9 cellular contexts compared by ENCODE assay signal in genomic region chr17:4790705-4791088, GRCh38. TPM values are rescaled to one million over a fixed set of nuclear protein-coding genes. Genes with fewer than 3 reads are reported as not detected.
DNase-seq lines count a peak whose midpoint lies in the region; ATAC-seq and TF ChIP-seq lines count a peak whose summit lies in the region.
"Had no signal": no experiment of that assay in that cellular context is flagged by ENCODE, and none has a peak within 500 bp of the region (broad histone marks: within the 10 kb centered on the region; RNA-seq: fewer than 3 reads in every experiment).

No MANE protein-coding gene starts in this region.

- intact Hi-C loops in gastrocnemius medialis (cut with DNase I; ENCODE audit: low total_unique reads) = loop anchor here (1.0 to 10.0 kb wide), 4 partner anchors 17 to 216 kb away; partner anchors contain the start of genes MED11, MINK1 and PLD2

- no peak for ATAC-seq in gastrocnemius medialis
- ATAC-seq in GM21717 (IDR thresholded peaks at IDR 0.05; ENCODE audit: unreplicated experiment) = no peak

- H3K4me3 ChIP-seq in GM12864 (ENCODE audit: low read depth, low read length) = peak overlapping the region; percentile 68
- H3K4me3 ChIP-seq in fibroblast of the aortic adventitia (ENCODE audit: low read depth, low read length) = peak overlapping the region; percentile 75
- H3K4me3 ChIP-seq in gastrocnemius medialis = peak overlapping the region; percentile 63 to 81 (median 68)

- H3K27me3 ChIP-seq in gastrocnemius medialis = peaks cover 2 to 14% (median 7%) of the 10 kb centered on the region in 3 donors

- no peaks in the 10 kb centered on the region for H3K36me3 ChIP-seq in gastrocnemius medialis

- H3K9me3 ChIP-seq in gastrocnemius medialis = no peaks in the 10 kb centered on the region

- no peak for DNase-seq in GM12864 (ENCODE audit: low read depth)
- DNase-seq in fibroblast of the aortic adventitia (ENCODE audit: low read depth) = no peak
- DNase-seq in gastrocnemius medialis = no peak
- DNase-seq in NCI-H82 treated with DMSO at 0.1 percent for 48 hours (lab: John Stamatoyannopoulos, UW; ENCODE audit: unreplicated experiment) = no peak
- no peak for DNase-seq in COLO668 (lab: John Stamatoyannopoulos, UW; ENCODE audit: unreplicated experiment)
- no peak for DNase-seq in KBM-7

- no peak for TF ChIP-seq POLR2A in gastrocnemius medialis (IDR thresholded peaks at IDR 0.05)

- in situ Hi-C loops in gastrocnemius medialis (cut with MboI; ENCODE audit: low sequenced_read_pairs in 4 of 4) = loop anchor here in 2 of 4 donors (25.0 kb wide), 1 partner anchor 97 kb away; the partner anchor contains the start of gene C17orf107 (in 2 of the 2)
- in situ Hi-C loops in KBM-7 (cut with MboI; ENCODE audit: low pct_unique_long_range_greater_than_20kb, low sequenced_read_pairs) = no loop called here

- peaks cover 32 to 41% of the 10 kb centered on the region in 2 donors for H3K4me1 ChIP-seq in gastrocnemius medialis

- H3K27ac ChIP-seq in VCaP (peak overlapping the region; percentile 84; the same call in 1 of the 2 replicates), gastrocnemius medialis (peak overlapping the region; percentile 91 to 97 (median 95))

- TF ChIP-seq CTCF in GM12864 (IDR thresholded peaks at IDR 0.05; ENCODE audit: low read depth, low read length, missing control alignments) (no peak), VCaP (conservative IDR thresholded peaks at IDR 0.05) (no peak), fibroblast of the aortic adventitia (IDR thresholded peaks at IDR 0.05; ENCODE audit: insufficient read depth, low read length) (no peak), gastrocnemius medialis (IDR thresholded peaks at IDR 0.05 in 4 of 5, conservative IDR thresholded peaks at IDR 0.05 in 1 of 5) (no peak)

RNA-seq across cellular contexts. Expression of gene GLTPD2, which starts 1.9 kb away (rescaled TPM):
- not detected in 2 replicates for total RNA-seq in fibroblast of the aortic adventitia (ENCODE audit: low replicate concordance)
- under 1 TPM in 1 of 4 donors, not detected in 3; 0.53 TPM for total RNA-seq in gastrocnemius medialis
- total RNA-seq: renal cortical epithelial cell had no signal

RNA-seq across cellular contexts. Expression of gene VMO1, which starts 4.5 kb away (rescaled TPM):
- total RNA-seq in fibroblast of the aortic adventitia (ENCODE audit: low replicate concordance) = 0.27 and 4.9 TPM in 2 replicates
- total RNA-seq in gastrocnemius medialis = 1 to 10 TPM in 3 of 4 donors, not detected in 1; 1.4 to 7.2 (median 3.8) TPM
- total RNA-seq: renal cortical epithelial cell had no signal

RNA-seq across cellular contexts. Expression of gene PSMB6, which starts 5.3 kb away (rescaled TPM):
- total RNA-seq in fibroblast of the aortic adventitia (ENCODE audit: low replicate concordance) (97.2 and 134 TPM in 2 replicates), gastrocnemius medialis (100 to 1,000 TPM; 365 to 662 (median 479) TPM)

RNA-seq across cellular contexts. Expression of gene PLD2, which starts 16.3 kb away (rescaled TPM):
- total RNA-seq in fibroblast of the aortic adventitia (ENCODE audit: low replicate concordance) (14.4 and 18.4 TPM in 2 replicates), gastrocnemius medialis (1 to 10 TPM; 2.8 to 5.8 (median 4.2) TPM)
